ENCODE assay signal across 17 cellular contexts in genomic region chr7:74038194-74038961, GRCh38. TPM values are rescaled to one million over a fixed set of nuclear protein-coding genes. Genes with fewer than 3 reads are reported as not detected.
DNase-seq lines count a peak whose midpoint lies in the region; ATAC-seq and TF ChIP-seq lines count a peak whose summit lies in the region.
"Had no signal": no experiment of that assay in that cellular context is flagged by ENCODE, and none has a peak within 500 bp of the region (broad histone marks: within the 10 kb centered on the region; RNA-seq: fewer than 3 reads in every experiment).

No MANE protein-coding gene starts in this region.

- no peak for TF ChIP-seq EP300 in upper lobe of left lung (IDR thresholded peaks at IDR 0.05)

- peaks cover 92 to 94% of the 10 kb centered on the region in 2 donors for H3K36me3 ChIP-seq in ascending aorta
- peaks cover 0 to 76% (median 13%) of the 10 kb centered on the region in 9 donors for H3K36me3 ChIP-seq in heart left ventricle
- H3K36me3 ChIP-seq in psoas muscle (ENCODE audit: insufficient read depth in 1 of 2, low read depth in 1 of 2) = no peaks in the 10 kb centered on the region
- H3K36me3 ChIP-seq in upper lobe of left lung = peaks cover 0 to 49% (median 6%) of the 10 kb centered on the region in 4 donors

- TF ChIP-seq POLR2A in heart left ventricle (IDR thresholded peaks at IDR 0.05) (no peak), upper lobe of left lung (IDR thresholded peaks at IDR 0.05) (no peak)

- WGBS in heart left ventricle, 4 donors = 68 to 74% (median 72%) methylated on average over 16 of the region's 16 CpGs
- 29 to 38% (median 30%) methylated on average over 16 of the region's 16 CpGs for WGBS in psoas muscle, 3 donors
- 75 to 89% methylated on average over 7 to 16 of the region's 16 CpGs for WGBS in upper lobe of left lung, 2 donors

- H3K4me1 ChIP-seq in ascending aorta (peaks cover 19 to 71% of the 10 kb centered on the region in 2 donors), heart left ventricle (peaks cover 0 to 53% (median 21%) of the 10 kb centered on the region in 12 donors), psoas muscle (peaks cover 39% of the 10 kb centered on the region), upper lobe of left lung (peaks cover 8 to 21% (median 11%) of the 10 kb centered on the region in 4 donors)
- H3K4me1 ChIP-seq: Caco-2 had no signal

- TF ChIP-seq CTCF in ascending aorta (IDR thresholded peaks at IDR 0.05) (no peak), heart left ventricle (IDR thresholded peaks at IDR 0.05) (no peak), psoas muscle (IDR thresholded peaks at IDR 0.05) (no peak), upper lobe of left lung (IDR thresholded peaks at IDR 0.05) (no peak)

- H3K27me3 ChIP-seq in ascending aorta (no peaks in the 10 kb centered on the region), heart left ventricle (no peaks in the 10 kb centered on the region), psoas muscle (ENCODE audit: insufficient read depth in 3 of 3, low read length in 2 of 3) (no peaks in the 10 kb centered on the region), upper lobe of left lung (no peaks in the 10 kb centered on the region)

- peak in 2 of 4 donors; percentile 34 to 36 for ATAC-seq in heart left ventricle
- ATAC-seq in psoas muscle = peak; percentile 70 to 86 (median 75)
- ATAC-seq in upper lobe of left lung (ENCODE audit: low FRiP score in 2 of 2) = peak in 1 of 2 donors; percentile 26
- no peak for ATAC-seq in GM18861 (IDR thresholded peaks at IDR 0.05; ENCODE audit: unreplicated experiment)
- no peak for ATAC-seq in activated CD4-positive, CD25-positive, alpha-beta regulatory T cell treated with anti-CD3 and anti-CD28 coated beads, Interleukin-2, amount 50 U/mL, for 24 hours

- intact Hi-C loops in ascending aorta (cut with DNase I) (loop anchor here (2.0 kb wide), 1 partner anchor 16 kb away; no protein-coding TSS in a partner anchor), heart left ventricle (cut with DNase I) (no loop called here), psoas muscle (cut with DNase I) (no loop called here)

- H3K27ac ChIP-seq in ascending aorta = peak overlapping the region; percentile 79 to 98
- peak overlapping the region in 8 of 12 donors; percentile 14 to 67 (median 46) for H3K27ac ChIP-seq in heart left ventricle
- peak overlapping the region; percentile 86 for H3K27ac ChIP-seq in psoas muscle
- peak overlapping the region in 3 of 4 donors; percentile 32 to 45 (median 35) for H3K27ac ChIP-seq in upper lobe of left lung

- H3K4me3 ChIP-seq in ascending aorta = no peak overlapping the region
- no peak overlapping the region for H3K4me3 ChIP-seq in heart left ventricle
- peak overlapping the region; percentile 12 for H3K4me3 ChIP-seq in psoas muscle
- no peak overlapping the region for H3K4me3 ChIP-seq in upper lobe of left lung
- H3K4me3 ChIP-seq: smooth muscle cell had no signal

- H3K9me3 ChIP-seq in ascending aorta (no peaks in the 10 kb centered on the region), heart left ventricle (no peaks in the 10 kb centered on the region), psoas muscle (no peaks in the 10 kb centered on the region), upper lobe of left lung (no peaks in the 10 kb centered on the region)
- H3K9me3 ChIP-seq: Caco-2 had no signal

- DNase-seq in ascending aorta (ENCODE audit: low spot score in 2 of 2) = no peak
- peak in 1 of 5 donors; percentile 78 for DNase-seq in heart left ventricle
- peak; percentile 78 to 87 for DNase-seq in psoas muscle
- no peak for DNase-seq in upper lobe of left lung
- no peak for DNase-seq in globus pallidus (ENCODE audit: low spot score)
- no peak for DNase-seq in NCI-H69 (lab: John Stamatoyannopoulos, UW)
- DNase-seq: activated B cell treated with CpG ODN at 0.5 μM for 24 hours; activated effector memory CD4-positive, alpha-beta T cell treated with Interleukin-2 at 50 U/mL for 16 hours; Caco-2; erythroblast; hippocampal formation; Kasumi-1 had no signal

RNA-seq across cellular contexts. Expression of gene ELN, which starts 10.4 kb away (rescaled TPM):
- total RNA-seq in ascending aorta = 395 TPM
- 10 to 100 TPM; 17.4 to 81.1 (median 42.8) TPM for total RNA-seq in heart left ventricle
- 10 to 100 TPM; 37.9 to 68.1 TPM for polyA plus RNA-seq in heart left ventricle
- total RNA-seq in psoas muscle = 10 to 100 TPM; 15.4 to 41.1 (median 36.4) TPM
- 10 to 100 TPM; 10.6 to 16.3 (median 15.5) TPM for polyA plus RNA-seq in psoas muscle
- total RNA-seq in upper lobe of left lung = 100 to 1,000 TPM in 5 of 6 donors, 10 to 100 TPM in 1; 24.4 to 582 (median 229) TPM
- total RNA-seq: activated B cell treated with CpG ODN at 0.5 μM for 24 hours; Caco-2; kidney epithelial cell; T-helper 1 cell treated with Interleukin-12 subunit alpha and Interleukin-12 subunit beta and Interleukin-4 antibody, amounts not matched to agents 30 ng/mL and 1 ng/mL, for 36 hours had no signal
- polyA plus RNA-seq: smooth muscle cell had no signal

RNA-seq across cellular contexts. Expression of gene LIMK1, which starts 45.2 kb away (rescaled TPM):
- total RNA-seq in ascending aorta (30.0 TPM), heart left ventricle (10 to 100 TPM in 7 of 9 donors, 1 to 10 TPM in 2; 9.3 to 23.2 (median 11.6) TPM), psoas muscle (10 to 100 TPM; 12.0 to 95.8 (median 35.9) TPM), upper lobe of left lung (10 to 100 TPM; 15.9 to 51.9 (median 33.0) TPM)
- polyA plus RNA-seq in heart left ventricle (1 to 10 TPM; 6.3 to 9.3 TPM), psoas muscle (10 to 100 TPM; 12.0 to 30.2 (median 13.8) TPM)

Comparison
In these comparisons a context has a peak if more than half of its experiments do, and no peak if none do; other contexts are left out.
1. DNase-seq: peak in psoas muscle (2 of 2); none in ascending aorta (0 of 2), upper lobe of left lung (0 of 2), globus pallidus (single experiment) and NCI-H69 (single experiment).
2. H3K27ac ChIP-seq: peak in every context shown above with its lines; median percentile 88 in ascending aorta; 86 in psoas muscle; 46 in heart left ventricle; 35 in upper lobe of left lung.
3. ATAC-seq: peak in psoas muscle (4 of 4); none in GM18861 (single experiment) and activated CD4-positive, CD25-positive, alpha-beta regulatory T cell treated with anti-CD3 and anti-CD28 coated beads, Interleukin-2, amount 50 U/mL, for 24 hours (0 of 2).